ENCODE assay signal across 25 cellular contexts in the genomic region with DNA sequence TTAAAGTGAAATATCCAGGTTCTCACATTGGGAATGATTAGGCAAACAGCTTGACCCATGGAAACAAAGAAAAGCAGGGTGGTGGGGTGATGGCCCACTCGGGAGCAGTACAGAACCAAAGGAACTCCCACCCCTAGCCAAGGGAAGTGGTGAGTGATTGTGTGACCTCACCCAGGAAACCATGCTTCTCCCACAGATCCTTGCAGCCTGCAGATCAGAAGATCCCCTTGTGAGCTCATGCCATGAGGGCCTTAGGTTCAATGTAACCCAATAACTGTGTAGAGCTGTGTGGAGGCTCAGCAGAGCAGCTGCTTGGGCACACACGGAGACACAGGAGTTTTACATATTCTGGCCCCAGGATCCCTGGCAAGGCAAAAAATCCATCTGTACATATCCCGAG.
"Had no signal": no experiment of that assay in that cellular context is flagged by ENCODE, and none has a peak within 500 bp of the region (broad histone marks: within the 10 kb centered on the region; RNA-seq: fewer than 3 reads in every experiment).

No MANE protein-coding gene starts in this region.

- H3K9me3 ChIP-seq: esophagus squamous epithelium, psoas muscle, thoracic aorta had no signal

- H3K27me3 ChIP-seq: esophagus squamous epithelium, left lung, ovary, sigmoid colon, tibial nerve, upper lobe of left lung had no signal

- H3K27ac Mint-ChIP-seq: mesothelial cell of epicardium; naive B cell; nephron progenitor cell; stimulated activated naive B cell treated with anti-CD40 and anti-IgM and Interleukin-4, amounts not matched to agents 10 μg/mL and 1 μg/mL and 100 μg/mL, for 72 hours; stimulated activated naive CD8-positive, alpha-beta T cell treated with anti-CD3 and anti-CD28 coated beads, Interleukin-15, Interleukin-2, amounts not matched to agents 100 ng/mL and 50 ng/mL, for 24 hours had no signal

- H3K27me3 Mint-ChIP-seq: naive B cell; stimulated activated naive B cell treated with anti-CD40 and anti-IgM and Interleukin-4, amounts not matched to agents 10 μg/mL and 1 μg/mL and 100 μg/mL, for 72 hours; stimulated activated naive CD8-positive, alpha-beta T cell treated with anti-CD3 and anti-CD28 coated beads, Interleukin-15, Interleukin-2, amounts not matched to agents 100 ng/mL and 50 ng/mL, for 24 hours had no signal

- DNase-seq: dermis blood vessel endothelial cell; effector memory CD4-positive, alpha-beta T cell; erythroblast; esophagus squamous epithelium; foreskin melanocyte; left cardiac atrium; left lung; mesenchymal stem cell; mucosa of descending colon; naive B cell; nephron progenitor cell; occipital lobe; ovary; posterior cingulate gyrus; psoas muscle; sigmoid colon; stimulated activated CD4-positive, alpha-beta T cell treated with anti-CD3 and anti-CD28 coated beads, Interleukin-4, amount 100 ng/mL, for 4 hours; stimulated activated naive B cell treated with anti-CD40 and anti-IgM and Interleukin-4, amounts not matched to agents 10 μg/mL and 1 μg/mL and 100 μg/mL, for 72 hours; upper lobe of left lung had no signal

- H3K36me3 ChIP-seq: esophagus squamous epithelium, left lung, ovary, sigmoid colon, thoracic aorta, tibial nerve, upper lobe of left lung had no signal

- H3K4me1 Mint-ChIP-seq: mesothelial cell of epicardium; naive B cell; nephron progenitor cell; stimulated activated naive B cell treated with anti-CD40 and anti-IgM and Interleukin-4, amounts not matched to agents 10 μg/mL and 1 μg/mL and 100 μg/mL, for 72 hours had no signal

- H3K4me3 Mint-ChIP-seq: mesothelial cell of epicardium; nephron progenitor cell; stimulated activated naive B cell treated with anti-CD40 and anti-IgM and Interleukin-4, amounts not matched to agents 10 μg/mL and 1 μg/mL and 100 μg/mL, for 72 hours; stimulated activated naive CD8-positive, alpha-beta T cell treated with anti-CD3 and anti-CD28 coated beads, Interleukin-15, Interleukin-2, amounts not matched to agents 100 ng/mL and 50 ng/mL, for 24 hours had no signal

- H3K27ac ChIP-seq: coronary artery, esophagus squamous epithelium, left lung, ovary, psoas muscle, sigmoid colon, thoracic aorta, tibial nerve, upper lobe of left lung had no signal

- ATAC-seq: left cardiac atrium; left lung; mucosa of descending colon; psoas muscle; right cardiac atrium; stimulated activated naive B cell treated with anti-CD40 and anti-IgM and Interleukin-4, amounts not matched to agents 10 μg/mL and 1 μg/mL and 100 μg/mL, for 72 hours had no signal

- H3K4me3 ChIP-seq: coronary artery, esophagus squamous epithelium, left lung, mucosa of descending colon, ovary, psoas muscle, sigmoid colon, thoracic aorta, tibial nerve, upper lobe of left lung had no signal

- H3K36me3 Mint-ChIP-seq: naive B cell; stimulated activated naive B cell treated with anti-CD40 and anti-IgM and Interleukin-4, amounts not matched to agents 10 μg/mL and 1 μg/mL and 100 μg/mL, for 72 hours had no signal

- H3K4me1 ChIP-seq: esophagus squamous epithelium, left lung, psoas muscle, sigmoid colon, tibial nerve, upper lobe of left lung had no signal
